8 cellular contexts compared by ENCODE assay signal in genomic region chrX:1491851-1492349, GRCh38. TPM values are rescaled to one million over a fixed set of nuclear protein-coding genes. Genes with fewer than 3 reads are reported as not detected.
DNase-seq lines count a peak whose midpoint lies in the region; ATAC-seq and TF ChIP-seq lines count a peak whose summit lies in the region.

No MANE protein-coding gene starts in this region.

- H3K4me3 Mint-ChIP-seq in activated CD4-positive, alpha-beta T cell treated with anti-CD3 and anti-CD28 coated beads, Interleukin-2, amount 10 ng/mL, durations not matched to agents 7 days and 5 days: no peak overlapping the region
- peak overlapping the region in 1 of 2 donors; percentile 28 for H3K4me3 Mint-ChIP-seq in stimulated activated naive CD8-positive, alpha-beta T cell treated with anti-CD3 and anti-CD28 coated beads, Interleukin-15, amount 100 ng/mL, for 72 hours

- H3K36me3 ChIP-seq in OCI-LY7 (ENCODE audit: insufficient read depth, low read length): peaks cover 69% of the 10 kb centered on the region

- peak overlapping the region; percentile 73 for H3K4me3 ChIP-seq in OCI-LY7 (ENCODE audit: low read depth, low read length, poor library complexity, severe bottlenecking)

- H3K36me3 Mint-ChIP-seq in activated CD4-positive, alpha-beta T cell treated with anti-CD3 and anti-CD28 coated beads, Interleukin-2, amount 10 ng/mL, durations not matched to agents 7 days and 5 days (ENCODE audit: low read depth): peaks cover 55% of the 10 kb centered on the region

- intact Hi-C loops in OCI-LY7 (cut with micrococcal nuclease; ENCODE audit: unreplicated experiment): loop anchor here (2.0 to 5.0 kb wide), 2 partner anchors 40 to 45 kb away; partner anchors contain the start of genes ASMTL and P2RY8

- no peak for TF ChIP-seq CTCF in OCI-LY7 (conservative IDR thresholded peaks at IDR 0.05; ENCODE audit: low read length)

- H3K4me2 ChIP-seq in OCI-LY7 (ENCODE audit: low read length): peak overlapping the region; percentile 80

- BruUV-seq in OCI-LY7 (replicated peaks; lab: Mats Ljungman, UMichigan): TSS peak; percentile 21

- peaks cover 11% of the 10 kb centered on the region; the same call in 1 of the 2 replicates for H3K9me3 ChIP-seq in OCI-LY7 (ENCODE audit: low read length)

- DNase-seq in activated CD4-positive, alpha-beta T cell treated with anti-CD3 and anti-CD28 coated beads, Interleukin-2, amount 10 ng/mL, durations not matched to agents 7 days and 5 days: peak; percentile 77
- no peak for DNase-seq in activated CD4-positive, alpha-beta T cell treated with anti-CD3 and anti-CD28 coated beads for 4 hours
- DNase-seq in OCI-LY7 (ENCODE audit: low spot score) (peak; percentile 97), dermis blood vessel endothelial cell (peak; percentile 47), globus pallidus (ENCODE audit: low spot score) (no peak), cerebellar nuclear complex (lab: John Stamatoyannopoulos, UW) (no peak)
- peak; percentile 75 to 87 for DNase-seq in stimulated activated naive CD8-positive, alpha-beta T cell treated with anti-CD3 and anti-CD28 coated beads, Interleukin-15, amount 100 ng/mL, for 72 hours

- CTCF ChIA-PET in activated CD4-positive, alpha-beta T cell treated with anti-CD3 and anti-CD28 coated beads, Interleukin-2, amount 10 ng/mL, durations not matched to agents 7 days and 5 days (lab: Charles Lee): no interaction called here
- CTCF ChIA-PET in OCI-LY7 (lab: Charles Lee; ENCODE audit: unreplicated experiment): no interaction called here

- no peak overlapping the region for H2AFZ ChIP-seq in OCI-LY7 (ENCODE audit: low read length)

- no peaks in the 10 kb centered on the region for H3K9me2 ChIP-seq in OCI-LY7 (ENCODE audit: insufficient read depth, low read length)

- ATAC-seq in HG02623 (IDR thresholded peaks at IDR 0.05; ENCODE audit: unreplicated experiment): peak; percentile 67
- peak; percentile 96 for ATAC-seq in stimulated activated naive CD8-positive, alpha-beta T cell treated with anti-CD3 and anti-CD28 coated beads, Interleukin-15, amount 100 ng/mL, for 72 hours

- no peaks in the 10 kb centered on the region for H3K27me3 Mint-ChIP-seq in activated CD4-positive, alpha-beta T cell treated with anti-CD3 and anti-CD28 coated beads, Interleukin-2, amount 10 ng/mL, durations not matched to agents 7 days and 5 days
- H3K27me3 Mint-ChIP-seq in stimulated activated naive CD8-positive, alpha-beta T cell treated with anti-CD3 and anti-CD28 coated beads, Interleukin-15, amount 100 ng/mL, for 72 hours: no peaks in the 10 kb centered on the region

- H3K27ac ChIP-seq in OCI-LY7 (ENCODE audit: low read depth, low read length, poor library complexity, severe bottlenecking): peak overlapping the region; percentile 88

- peaks cover 40% of the 10 kb centered on the region; the same call in 1 of the 2 replicates for H3K79me2 ChIP-seq in OCI-LY7 (ENCODE audit: insufficient read depth, low read depth, low read length)

- H3K9me3 Mint-ChIP-seq in activated CD4-positive, alpha-beta T cell treated with anti-CD3 and anti-CD28 coated beads, Interleukin-2, amount 10 ng/mL, durations not matched to agents 7 days and 5 days: peaks cover 6% of the 10 kb centered on the region
- H3K9me3 Mint-ChIP-seq in stimulated activated naive CD8-positive, alpha-beta T cell treated with anti-CD3 and anti-CD28 coated beads, Interleukin-15, amount 100 ng/mL, for 72 hours: peaks cover 15 to 16% of the 10 kb centered on the region in 2 donors

- peaks cover 60% of the 10 kb centered on the region for H3K4me1 Mint-ChIP-seq in activated CD4-positive, alpha-beta T cell treated with anti-CD3 and anti-CD28 coated beads, Interleukin-2, amount 10 ng/mL, durations not matched to agents 7 days and 5 days
- peaks cover 60% of the 10 kb centered on the region for H3K4me1 Mint-ChIP-seq in stimulated activated naive CD8-positive, alpha-beta T cell treated with anti-CD3 and anti-CD28 coated beads, Interleukin-15, amount 100 ng/mL, for 72 hours

- H3K27ac Mint-ChIP-seq in activated CD4-positive, alpha-beta T cell treated with anti-CD3 and anti-CD28 coated beads, Interleukin-2, amount 10 ng/mL, durations not matched to agents 7 days and 5 days: peak overlapping the region; percentile 16
- H3K27ac Mint-ChIP-seq in stimulated activated naive CD8-positive, alpha-beta T cell treated with anti-CD3 and anti-CD28 coated beads, Interleukin-15, amount 100 ng/mL, for 72 hours: peak overlapping the region in 1 of 2 donors; percentile 96

- peaks cover 60% of the 10 kb centered on the region for H3K4me1 ChIP-seq in OCI-LY7 (ENCODE audit: insufficient read depth, low read length, poor library complexity, severe bottlenecking)

- no peaks in the 10 kb centered on the region for H4K20me1 ChIP-seq in OCI-LY7 (ENCODE audit: insufficient read depth, low read length)

- POLR2A ChIA-PET in activated CD4-positive, alpha-beta T cell treated with anti-CD3 and anti-CD28 coated beads, Interleukin-2, amount 10 ng/mL, durations not matched to agents 7 days and 5 days (lab: Charles Lee): no interaction called here
- POLR2A ChIA-PET in OCI-LY7 (lab: Charles Lee): no interaction called here

RNA-seq across cellular contexts. Expression of gene ASMTL, which starts 39.2 kb away (rescaled TPM):
- 10 to 100 TPM; 30.7 to 33.9 TPM for total RNA-seq in activated CD4-positive, alpha-beta T cell treated with anti-CD3 and anti-CD28 coated beads, Interleukin-2, amount 10 ng/mL, durations not matched to agents 7 days and 5 days
- total RNA-seq in OCI-LY7 (2014; rRNA removed; shearing (Covaris generic)): 17.2 and 17.6 TPM in 2 replicates
- total RNA-seq in OCI-LY7 (2022) (32.8 and 37.0 TPM in 2 replicates), dermis blood vessel endothelial cell (9.7 and 12.5 TPM in 2 replicates)

RNA-seq across cellular contexts. Expression of gene P2RY8, which starts 45.1 kb away (rescaled TPM):
- 100 to 1,000 TPM in 1 of 2 experiments, 10 to 100 TPM in 1; 99.1 to 107 TPM for total RNA-seq in activated CD4-positive, alpha-beta T cell treated with anti-CD3 and anti-CD28 coated beads, Interleukin-2, amount 10 ng/mL, durations not matched to agents 7 days and 5 days
- total RNA-seq in OCI-LY7 (2014; rRNA removed; shearing (Covaris generic)): 88.3 and 110 TPM in 2 replicates
- total RNA-seq in OCI-LY7 (2022) (122 and 149 TPM in 2 replicates), dermis blood vessel endothelial cell (0.17 and 0.79 TPM in 2 replicates)

Comparison
In these comparisons a context has a peak if more than half of its experiments do, and no peak if none do; other contexts are left out.
1. DNase-seq: peak in activated CD4-positive, alpha-beta T cell treated with anti-CD3 and anti-CD28 coated beads, Interleukin-2, amount 10 ng/mL, durations not matched to agents 7 days and 5 days (single experiment), OCI-LY7 (single experiment), dermis blood vessel endothelial cell (single experiment) and stimulated activated naive CD8-positive, alpha-beta T cell treated with anti-CD3 and anti-CD28 coated beads, Interleukin-15, amount 100 ng/mL, for 72 hours (2 of 2); none in activated CD4-positive, alpha-beta T cell treated with anti-CD3 and anti-CD28 coated beads for 4 hours (0 of 2), globus pallidus (single experiment) and cerebellar nuclear complex (0 of 2).
2. RNA of gene P2RY8, which starts 45.1 kb away (total RNA-seq): 88.3 to 149 TPM in OCI-LY7 and 99.1 to 107 TPM in activated CD4-positive, alpha-beta T cell treated with anti-CD3 and anti-CD28 coated beads, Interleukin-2, amount 10 ng/mL, durations not matched to agents 7 days and 5 days; 0.17 to 0.79 TPM in dermis blood vessel endothelial cell; every median in the first group is over 10 times any median in the second.